1 cellular context compared by ENCODE assay signal in the genomic region with DNA sequence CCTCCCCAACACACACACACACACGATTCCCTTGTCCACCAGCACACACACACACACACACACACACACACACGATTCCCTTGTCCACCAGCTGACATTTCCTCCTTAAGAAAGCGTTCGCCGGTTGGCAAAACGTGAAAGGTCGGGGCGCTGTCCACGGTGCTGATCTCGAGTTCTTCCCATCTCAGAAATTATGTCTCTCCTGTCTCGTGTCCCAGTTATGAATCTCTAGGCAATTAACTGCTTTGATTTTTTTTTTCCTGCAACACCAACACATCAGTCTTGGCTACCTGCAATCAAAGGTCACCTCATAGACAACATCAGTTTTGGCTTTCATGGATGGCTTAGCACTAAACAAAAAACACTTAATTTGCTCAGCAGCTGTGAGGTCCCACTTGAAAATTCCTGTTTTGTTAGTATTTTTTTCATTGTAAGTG.
A peak's percentile ranks its signal among the peaks of the same experiment; 100 is the strongest.
TF ChIP-seq lines count a peak whose summit lies in the region.

No MANE protein-coding gene starts in this region.

TF ChIP-seq in HCT116, 20 proteins besides CTCF, POLR2A, EP300 and RAD21 (continued from another document):
- peak; percentile 98 for TF ChIP-seq REST (IDR thresholded peaks at IDR 0.05; ENCODE audit: low read depth)
- no peak for TF ChIP-seq EZH2phosphoT487 (IDR thresholded peaks at IDR 0.05; ENCODE audit: borderline replicate concordance)
